In the genomic region with DNA sequence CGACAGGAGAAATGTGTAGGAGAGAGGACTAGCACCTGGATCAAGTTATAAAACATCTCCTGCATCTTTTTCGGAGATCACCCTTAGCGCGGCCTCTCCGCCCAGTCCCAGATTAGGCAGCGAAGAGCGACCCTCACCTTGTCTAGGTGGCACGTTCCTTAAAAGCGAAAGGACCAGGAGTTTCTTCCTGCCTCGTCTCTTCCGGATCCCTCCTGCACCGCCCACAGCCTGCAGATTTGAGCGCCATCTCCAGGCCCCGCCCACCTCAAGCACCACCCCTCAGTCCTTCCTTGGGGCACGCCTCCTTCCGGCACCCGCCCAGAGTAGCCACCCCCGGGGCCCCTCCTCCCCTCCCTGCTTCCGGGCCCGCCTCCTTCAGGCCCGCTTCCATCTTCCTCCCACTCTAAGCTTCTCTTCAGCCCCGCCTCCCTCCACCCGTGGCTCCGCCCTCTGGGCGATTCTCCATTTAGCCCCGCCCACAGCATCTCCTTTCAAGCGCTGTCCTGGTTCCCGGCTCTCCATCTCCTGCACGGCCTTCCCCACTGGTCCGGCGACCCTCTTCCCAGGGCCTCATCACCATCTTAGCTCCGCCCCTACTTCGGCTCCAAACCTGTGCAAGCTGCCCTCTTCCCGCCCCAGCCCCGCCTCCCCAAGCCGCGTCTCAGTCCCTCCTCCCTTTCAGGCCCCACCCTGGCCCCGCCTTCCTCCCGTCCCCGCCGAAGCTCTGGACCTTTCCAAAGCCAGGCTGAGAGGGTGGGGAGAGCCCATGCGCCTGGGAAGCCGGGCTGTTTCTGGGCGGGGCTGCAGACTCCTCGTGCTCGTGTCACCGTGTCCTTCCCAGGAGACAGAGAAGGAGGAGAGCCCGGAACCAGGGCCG, we compare ENCODE assay signal across 1 cellular context.
TF ChIP-seq lines count a peak whose summit lies in the region.

No MANE protein-coding gene starts in this region.

TF ChIP-seq in HepG2, 621 proteins besides CTCF, POLR2A, EP300 and RAD21 (continued from another document and continues in another):
- peak; percentile 62 for TF ChIP-seq KLF11 (CRISPR knock-in tag; IDR thresholded peaks at IDR 0.05)
- TF ChIP-seq PCBP1 (IDR thresholded peaks at IDR 0.05; ENCODE audit: borderline replicate concordance, low read depth, low read length): peak; percentile 79; the same call in 1 of the 2 replicates
- TF ChIP-seq ZNF816 (CRISPR knock-in tag; IDR thresholded peaks at IDR 0.05; ENCODE audit: borderline replicate concordance): no peak; the same call in 1 of the 2 replicates
- TF ChIP-seq, protein P1, sequence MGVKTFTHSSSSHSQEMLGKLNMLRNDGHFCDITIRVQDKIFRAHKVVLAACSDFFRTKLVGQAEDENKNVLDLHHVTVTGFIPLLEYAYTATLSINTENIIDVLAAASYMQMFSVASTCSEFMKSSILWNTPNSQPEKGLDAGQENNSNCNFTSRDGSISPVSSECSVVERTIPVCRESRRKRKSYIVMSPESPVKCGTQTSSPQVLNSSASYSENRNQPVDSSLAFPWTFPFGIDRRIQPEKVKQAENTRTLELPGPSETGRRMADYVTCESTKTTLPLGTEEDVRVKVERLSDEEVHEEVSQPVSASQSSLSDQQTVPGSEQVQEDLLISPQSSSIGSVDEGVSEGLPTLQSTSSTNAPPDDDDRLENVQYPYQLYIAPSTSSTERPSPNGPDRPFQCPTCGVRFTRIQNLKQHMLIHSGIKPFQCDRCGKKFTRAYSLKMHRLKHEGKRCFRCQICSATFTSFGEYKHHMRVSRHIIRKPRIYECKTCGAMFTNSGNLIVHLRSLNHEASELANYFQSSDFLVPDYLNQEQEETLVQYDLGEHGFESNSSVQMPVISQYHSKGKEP (CRISPR knock-in tag; IDR thresholded peaks at IDR 0.05): peak; percentile 65; the same call in 1 of the 2 replicates
- TF ChIP-seq, protein P2, sequence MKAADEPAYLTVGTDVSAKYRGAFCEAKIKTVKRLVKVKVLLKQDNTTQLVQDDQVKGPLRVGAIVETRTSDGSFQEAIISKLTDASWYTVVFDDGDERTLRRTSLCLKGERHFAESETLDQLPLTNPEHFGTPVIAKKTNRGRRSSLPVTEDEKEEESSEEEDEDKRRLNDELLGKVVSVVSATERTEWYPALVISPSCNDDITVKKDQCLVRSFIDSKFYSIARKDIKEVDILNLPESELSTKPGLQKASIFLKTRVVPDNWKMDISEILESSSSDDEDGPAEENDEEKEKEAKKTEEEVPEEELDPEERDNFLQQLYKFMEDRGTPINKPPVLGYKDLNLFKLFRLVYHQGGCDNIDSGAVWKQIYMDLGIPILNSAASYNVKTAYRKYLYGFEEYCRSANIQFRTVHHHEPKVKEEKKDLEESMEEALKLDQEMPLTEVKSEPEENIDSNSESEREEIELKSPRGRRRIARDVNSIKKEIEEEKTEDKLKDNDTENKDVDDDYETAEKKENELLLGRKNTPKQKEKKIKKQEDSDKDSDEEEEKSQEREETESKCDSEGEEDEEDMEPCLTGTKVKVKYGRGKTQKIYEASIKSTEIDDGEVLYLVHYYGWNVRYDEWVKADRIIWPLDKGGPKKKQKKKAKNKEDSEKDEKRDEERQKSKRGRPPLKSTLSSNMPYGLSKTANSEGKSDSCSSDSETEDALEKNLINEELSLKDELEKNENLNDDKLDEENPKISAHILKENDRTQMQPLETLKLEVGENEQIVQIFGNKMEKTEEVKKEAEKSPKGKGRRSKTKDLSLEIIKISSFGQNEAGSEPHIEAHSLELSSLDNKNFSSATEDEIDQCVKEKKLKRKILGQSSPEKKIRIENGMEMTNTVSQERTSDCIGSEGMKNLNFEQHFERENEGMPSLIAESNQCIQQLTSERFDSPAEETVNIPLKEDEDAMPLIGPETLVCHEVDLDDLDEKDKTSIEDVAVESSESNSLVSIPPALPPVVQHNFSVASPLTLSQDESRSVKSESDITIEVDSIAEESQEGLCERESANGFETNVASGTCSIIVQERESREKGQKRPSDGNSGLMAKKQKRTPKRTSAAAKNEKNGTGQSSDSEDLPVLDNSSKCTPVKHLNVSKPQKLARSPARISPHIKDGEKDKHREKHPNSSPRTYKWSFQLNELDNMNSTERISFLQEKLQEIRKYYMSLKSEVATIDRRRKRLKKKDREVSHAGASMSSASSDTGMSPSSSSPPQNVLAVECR (CRISPR knock-in tag; IDR thresholded peaks at IDR 0.05; ENCODE audit: borderline replicate concordance): peak; percentile 83
- TF ChIP-seq ZNF672 (CRISPR knock-in tag; IDR thresholded peaks at IDR 0.05): no peak
- TF ChIP-seq, protein P3, sequence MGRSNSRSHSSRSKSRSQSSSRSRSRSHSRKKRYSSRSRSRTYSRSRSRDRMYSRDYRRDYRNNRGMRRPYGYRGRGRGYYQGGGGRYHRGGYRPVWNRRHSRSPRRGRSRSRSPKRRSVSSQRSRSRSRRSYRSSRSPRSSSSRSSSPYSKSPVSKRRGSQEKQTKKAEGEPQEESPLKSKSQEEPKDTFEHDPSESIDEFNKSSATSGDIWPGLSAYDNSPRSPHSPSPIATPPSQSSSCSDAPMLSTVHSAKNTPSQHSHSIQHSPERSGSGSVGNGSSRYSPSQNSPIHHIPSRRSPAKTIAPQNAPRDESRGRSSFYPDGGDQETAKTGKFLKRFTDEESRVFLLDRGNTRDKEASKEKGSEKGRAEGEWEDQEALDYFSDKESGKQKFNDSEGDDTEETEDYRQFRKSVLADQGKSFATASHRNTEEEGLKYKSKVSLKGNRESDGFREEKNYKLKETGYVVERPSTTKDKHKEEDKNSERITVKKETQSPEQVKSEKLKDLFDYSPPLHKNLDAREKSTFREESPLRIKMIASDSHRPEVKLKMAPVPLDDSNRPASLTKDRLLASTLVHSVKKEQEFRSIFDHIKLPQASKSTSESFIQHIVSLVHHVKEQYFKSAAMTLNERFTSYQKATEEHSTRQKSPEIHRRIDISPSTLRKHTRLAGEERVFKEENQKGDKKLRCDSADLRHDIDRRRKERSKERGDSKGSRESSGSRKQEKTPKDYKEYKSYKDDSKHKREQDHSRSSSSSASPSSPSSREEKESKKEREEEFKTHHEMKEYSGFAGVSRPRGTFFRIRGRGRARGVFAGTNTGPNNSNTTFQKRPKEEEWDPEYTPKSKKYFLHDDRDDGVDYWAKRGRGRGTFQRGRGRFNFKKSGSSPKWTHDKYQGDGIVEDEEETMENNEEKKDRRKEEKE (IDR thresholded peaks at IDR 0.05): no peak
- TF ChIP-seq EEA1 (CRISPR knock-in tag; IDR thresholded peaks at IDR 0.05; ENCODE audit: borderline replicate concordance): peak; percentile 69; the same call in 1 of the 2 replicates
- TF ChIP-seq, protein P4, sequence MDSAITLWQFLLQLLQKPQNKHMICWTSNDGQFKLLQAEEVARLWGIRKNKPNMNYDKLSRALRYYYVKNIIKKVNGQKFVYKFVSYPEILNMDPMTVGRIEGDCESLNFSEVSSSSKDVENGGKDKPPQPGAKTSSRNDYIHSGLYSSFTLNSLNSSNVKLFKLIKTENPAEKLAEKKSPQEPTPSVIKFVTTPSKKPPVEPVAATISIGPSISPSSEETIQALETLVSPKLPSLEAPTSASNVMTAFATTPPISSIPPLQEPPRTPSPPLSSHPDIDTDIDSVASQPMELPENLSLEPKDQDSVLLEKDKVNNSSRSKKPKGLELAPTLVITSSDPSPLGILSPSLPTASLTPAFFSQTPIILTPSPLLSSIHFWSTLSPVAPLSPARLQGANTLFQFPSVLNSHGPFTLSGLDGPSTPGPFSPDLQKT (CRISPR knock-in tag; IDR thresholded peaks at IDR 0.05; ENCODE audit: borderline replicate concordance): no peak
- TF ChIP-seq NBN (conservative IDR thresholded peaks at IDR 0.05): no peak
- TF ChIP-seq RXRA (CRISPR knock-in tag; IDR thresholded peaks at IDR 0.05): no peak
- no peak for TF ChIP-seq NFE2L2 (IDR thresholded peaks at IDR 0.05; ENCODE audit: low read length)
- no peak for TF ChIP-seq CAMTA2 (CRISPR knock-in tag; IDR thresholded peaks at IDR 0.05; ENCODE audit: borderline replicate concordance)
- TF ChIP-seq ZNF83 (CRISPR knock-in tag; IDR thresholded peaks at IDR 0.05; ENCODE audit: borderline replicate concordance): peak; percentile 92; the same call in 1 of the 2 replicates
- TF ChIP-seq SUZ12 (IDR thresholded peaks at IDR 0.05; ENCODE audit: low read depth, low read length): no peak
- no peak; the same call in 1 of the 2 replicates for TF ChIP-seq MXD4 (CRISPR knock-in tag; IDR thresholded peaks at IDR 0.05)
- TF ChIP-seq, protein P5, sequence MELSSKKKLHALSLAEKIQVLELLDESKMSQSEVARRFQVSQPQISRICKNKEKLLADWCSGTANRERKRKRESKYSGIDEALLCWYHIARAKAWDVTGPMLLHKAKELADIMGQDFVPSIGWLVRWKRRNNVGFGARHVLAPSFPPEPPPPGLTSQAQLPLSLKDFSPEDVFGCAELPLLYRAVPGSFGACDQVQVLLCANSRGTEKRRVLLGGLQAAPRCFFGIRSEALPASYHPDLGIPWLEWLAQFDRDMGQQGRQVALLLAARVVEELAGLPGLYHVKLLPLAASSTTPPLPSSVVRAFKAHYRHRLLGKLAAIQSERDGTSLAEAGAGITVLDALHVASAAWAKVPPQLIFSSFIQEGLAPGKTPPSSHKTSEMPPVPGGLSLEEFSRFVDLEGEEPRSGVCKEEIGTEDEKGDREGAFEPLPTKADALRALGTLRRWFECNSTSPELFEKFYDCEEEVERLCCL (CRISPR knock-in tag; IDR thresholded peaks at IDR 0.05; ENCODE audit: borderline replicate concordance): peak; percentile 92
- no peak for TF ChIP-seq NFE2 (CRISPR knock-in tag; IDR thresholded peaks at IDR 0.05)
- TF ChIP-seq PPARG (CRISPR knock-in tag; conservative IDR thresholded peaks at IDR 0.05): 0 out of 2 replicates have a peak, but pooled peaks have one; percentile 22
- TF ChIP-seq, protein P6, sequence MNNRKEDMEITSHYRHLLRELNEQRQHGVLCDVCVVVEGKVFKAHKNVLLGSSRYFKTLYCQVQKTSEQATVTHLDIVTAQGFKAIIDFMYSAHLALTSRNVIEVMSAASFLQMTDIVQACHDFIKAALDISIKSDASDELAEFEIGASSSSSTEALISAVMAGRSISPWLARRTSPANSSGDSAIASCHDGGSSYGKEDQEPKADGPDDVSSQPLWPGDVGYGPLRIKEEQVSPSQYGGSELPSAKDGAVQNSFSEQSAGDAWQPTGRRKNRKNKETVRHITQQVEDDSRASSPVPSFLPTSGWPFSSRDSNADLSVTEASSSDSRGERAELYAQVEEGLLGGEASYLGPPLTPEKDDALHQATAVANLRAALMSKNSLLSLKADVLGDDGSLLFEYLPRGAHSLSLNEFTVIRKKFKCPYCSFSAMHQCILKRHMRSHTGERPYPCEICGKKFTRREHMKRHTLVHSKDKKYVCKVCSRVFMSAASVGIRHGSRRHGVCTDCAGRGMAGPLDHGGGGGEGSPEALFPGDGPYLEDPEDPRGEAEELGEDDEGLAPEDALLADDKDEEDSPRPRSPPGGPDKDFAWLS (CRISPR knock-in tag; IDR thresholded peaks at IDR 0.05; ENCODE audit: borderline replicate concordance): no peak
- TF ChIP-seq, protein P7, sequence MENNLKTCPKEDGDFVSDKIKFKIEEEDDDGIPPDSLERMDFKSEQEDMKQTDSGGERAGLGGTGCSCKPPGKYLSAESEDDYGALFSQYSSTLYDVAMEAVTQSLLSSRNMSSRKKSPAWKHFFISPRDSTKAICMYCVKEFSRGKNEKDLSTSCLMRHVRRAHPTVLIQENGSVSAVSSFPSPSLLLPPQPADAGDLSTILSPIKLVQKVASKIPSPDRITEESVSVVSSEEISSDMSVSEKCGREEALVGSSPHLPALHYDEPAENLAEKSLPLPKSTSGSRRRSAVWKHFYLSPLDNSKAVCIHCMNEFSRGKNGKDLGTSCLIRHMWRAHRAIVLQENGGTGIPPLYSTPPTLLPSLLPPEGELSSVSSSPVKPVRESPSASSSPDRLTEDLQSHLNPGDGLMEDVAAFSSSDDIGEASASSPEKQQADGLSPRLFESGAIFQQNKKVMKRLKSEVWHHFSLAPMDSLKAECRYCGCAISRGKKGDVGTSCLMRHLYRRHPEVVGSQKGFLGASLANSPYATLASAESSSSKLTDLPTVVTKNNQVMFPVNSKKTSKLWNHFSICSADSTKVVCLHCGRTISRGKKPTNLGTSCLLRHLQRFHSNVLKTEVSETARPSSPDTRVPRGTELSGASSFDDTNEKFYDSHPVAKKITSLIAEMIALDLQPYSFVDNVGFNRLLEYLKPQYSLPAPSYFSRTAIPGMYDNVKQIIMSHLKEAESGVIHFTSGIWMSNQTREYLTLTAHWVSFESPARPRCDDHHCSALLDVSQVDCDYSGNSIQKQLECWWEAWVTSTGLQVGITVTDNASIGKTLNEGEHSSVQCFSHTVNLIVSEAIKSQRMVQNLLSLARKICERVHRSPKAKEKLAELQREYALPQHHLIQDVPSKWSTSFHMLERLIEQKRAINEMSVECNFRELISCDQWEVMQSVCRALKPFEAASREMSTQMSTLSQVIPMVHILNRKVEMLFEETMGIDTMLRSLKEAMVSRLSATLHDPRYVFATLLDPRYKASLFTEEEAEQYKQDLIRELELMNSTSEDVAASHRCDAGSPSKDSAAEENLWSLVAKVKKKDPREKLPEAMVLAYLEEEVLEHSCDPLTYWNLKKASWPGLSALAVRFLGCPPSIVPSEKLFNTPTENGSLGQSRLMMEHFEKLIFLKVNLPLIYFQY (CRISPR knock-in tag; IDR thresholded peaks at IDR 0.05; ENCODE audit: borderline replicate concordance): peak; percentile 78; the same call in 1 of the 2 replicates
- TF ChIP-seq ZMYM3 (CRISPR knock-in tag; IDR thresholded peaks at IDR 0.05): peak; percentile 2; the same call in 1 of the 2 replicates
- TF ChIP-seq ZBTB42 (CRISPR knock-in tag; IDR thresholded peaks at IDR 0.05): peak; percentile 51; the same call in 1 of the 2 replicates
- no peak for TF ChIP-seq CC2D1A (CRISPR knock-in tag; IDR thresholded peaks at IDR 0.05)
- TF ChIP-seq ZNF143 (CRISPR knock-in tag; IDR thresholded peaks at IDR 0.05): 0 out of 2 replicates have a peak, but pooled peaks have one; percentile 15
- TF ChIP-seq ERF (CRISPR knock-in tag; IDR thresholded peaks at IDR 0.05): peak; percentile 93
- TF ChIP-seq ZNF331 (CRISPR knock-in tag; IDR thresholded peaks at IDR 0.05): peak; percentile 76
- no peak for TF ChIP-seq MBD4 (IDR thresholded peaks at IDR 0.05; ENCODE audit: borderline replicate concordance, low read length)
- no peak for TF ChIP-seq ATF1 (CRISPR knock-in tag; IDR thresholded peaks at IDR 0.05)
- TF ChIP-seq ZNF17 (CRISPR knock-in tag; IDR thresholded peaks at IDR 0.05): no peak
- TF ChIP-seq ZNF569 (CRISPR knock-in tag; IDR thresholded peaks at IDR 0.05; ENCODE audit: borderline replicate concordance): no peak
- TF ChIP-seq KDM4B (CRISPR knock-in tag; IDR thresholded peaks at IDR 0.05): no peak; the same call in 1 of the 2 replicates
- TF ChIP-seq ZNF44 (CRISPR knock-in tag; IDR thresholded peaks at IDR 0.05): peak; percentile 64
- TF ChIP-seq GFI1 (CRISPR knock-in tag; IDR thresholded peaks at IDR 0.05; ENCODE audit: borderline replicate concordance): peak; percentile 85; the same call in 1 of the 2 replicates
- TF ChIP-seq SP5 (CRISPR knock-in tag; IDR thresholded peaks at IDR 0.05; ENCODE audit: borderline replicate concordance, low read depth): peak; percentile 96
- TF ChIP-seq, protein P8, sequence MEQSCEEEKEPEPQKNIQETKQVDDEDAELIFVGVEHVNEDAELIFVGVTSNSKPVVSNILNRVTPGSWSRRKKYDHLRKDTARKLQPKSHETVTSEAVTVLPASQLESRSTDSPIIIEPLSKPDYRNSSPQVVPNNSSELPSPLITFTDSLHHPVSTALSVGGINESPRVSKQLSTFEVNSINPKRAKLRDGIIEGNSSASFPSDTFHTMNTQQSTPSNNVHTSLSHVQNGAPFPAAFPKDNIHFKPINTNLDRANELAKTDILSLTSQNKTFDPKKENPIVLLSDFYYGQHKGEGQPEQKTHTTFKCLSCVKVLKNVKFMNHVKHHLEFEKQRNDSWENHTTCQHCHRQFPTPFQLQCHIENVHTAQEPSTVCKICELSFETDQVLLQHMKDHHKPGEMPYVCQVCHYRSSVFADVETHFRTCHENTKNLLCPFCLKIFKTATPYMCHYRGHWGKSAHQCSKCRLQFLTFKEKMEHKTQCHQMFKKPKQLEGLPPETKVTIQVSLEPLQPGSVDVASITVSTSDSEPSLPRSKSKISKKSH (CRISPR knock-in tag; IDR thresholded peaks at IDR 0.05; ENCODE audit: borderline replicate concordance): peak; percentile 44; the same call in 1 of the 2 replicates
- TF ChIP-seq ZNF367 (CRISPR knock-in tag; IDR thresholded peaks at IDR 0.05; ENCODE audit: borderline replicate concordance): no peak
